In the genomic region with DNA sequence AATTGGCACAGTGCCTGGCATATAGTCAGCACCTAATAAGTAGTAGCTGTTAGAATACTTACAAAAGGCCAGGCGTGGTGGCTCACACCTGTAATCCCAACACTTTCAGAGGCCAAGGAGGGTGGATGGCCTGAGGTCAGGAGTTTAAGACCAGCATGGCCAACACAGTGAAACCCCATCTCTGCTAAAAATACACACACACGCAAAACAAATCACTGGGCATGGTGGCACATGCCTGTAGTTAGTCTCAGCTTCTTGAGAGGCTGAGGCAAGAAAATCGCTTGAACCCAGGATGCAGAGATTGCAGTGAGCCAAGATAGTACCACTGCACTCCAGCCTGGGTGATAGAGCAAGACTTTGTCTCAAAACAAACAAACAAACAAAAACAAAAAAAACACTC, we compare ENCODE assay signal across 3 cellular contexts. TPM values are rescaled to one million over a fixed set of nuclear protein-coding genes. Genes with fewer than 3 reads are reported as not detected.
"Had no signal": no experiment of that assay in that cellular context is flagged by ENCODE, and none has a peak within 500 bp of the region (broad histone marks: within the 10 kb centered on the region; RNA-seq: fewer than 3 reads in every experiment).

No MANE protein-coding gene starts in this region.

RNA-seq across cellular contexts. Expression of gene NPIPA8, which starts 29.3 kb away (rescaled TPM):
- total RNA-seq: HT-29, HT1080 had no signal
- polyA plus RNA-seq: IgD-negative memory B cell had no signal
